Comparison of ENCODE assay signal across 8 cellular contexts in the genomic region with DNA sequence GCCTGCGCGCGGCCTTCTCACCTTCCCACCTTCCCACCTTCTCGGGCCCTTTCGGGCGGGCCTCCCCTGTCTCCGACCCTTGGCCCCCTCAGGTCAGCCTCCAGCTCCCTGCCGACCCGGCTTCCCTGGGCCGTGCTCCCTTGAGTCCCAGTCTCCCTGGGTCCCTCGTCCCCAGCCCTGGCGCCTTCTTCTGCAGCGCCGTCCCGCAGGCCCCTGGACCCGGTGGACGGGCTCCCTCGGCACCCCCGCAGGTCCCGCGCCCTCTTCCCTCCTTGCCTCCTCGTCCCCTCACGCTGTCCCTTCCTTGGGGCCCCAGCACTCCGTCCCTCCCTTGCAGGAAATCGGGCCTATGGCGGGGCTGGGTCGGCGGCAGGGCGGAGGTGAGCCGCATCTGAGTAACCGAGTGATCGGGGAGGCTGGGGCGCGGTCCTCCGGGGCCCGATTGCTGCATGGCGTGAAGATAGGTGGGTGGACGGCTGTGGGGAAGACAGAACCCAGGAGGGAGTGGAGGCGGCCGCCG. TPM values are rescaled to one million over a fixed set of nuclear protein-coding genes. Genes with fewer than 3 reads are reported as not detected.
DNase-seq lines count a peak whose midpoint lies in the region; ATAC-seq and TF ChIP-seq lines count a peak whose summit lies in the region.

No MANE protein-coding gene starts in this region.

- H2AFZ ChIP-seq in DND-41 (ENCODE audit: low read depth, low read length) = peak overlapping the region; percentile 77; the same call in 1 of the 2 replicates

- H3K79me2 ChIP-seq in DND-41 (ENCODE audit: insufficient read depth, low read length) = peaks cover 65% of the 10 kb centered on the region

- H3K4me3 ChIP-seq in DND-41 (ENCODE audit: low read depth in 1 of 2, low read length in 2 of 2) (peak overlapping the region; percentile 74 to 92), HFF-Myc (replicated peaks; ENCODE audit: low read depth, low read length) (peak overlapping the region; percentile 96), RWPE2 (ENCODE audit: severe bottlenecking) (peak overlapping the region; percentile 66)

- H3K36me3 ChIP-seq in DND-41 (ENCODE audit: insufficient read depth, low read length) (peaks cover 47% of the 10 kb centered on the region), RWPE2 (ENCODE audit: low read depth) (peaks cover 33% of the 10 kb centered on the region)

- peak overlapping the region; percentile 93 for H3K9ac ChIP-seq in DND-41 (ENCODE audit: low read depth, low read length)

- H3K4me1 ChIP-seq in DND-41 (ENCODE audit: insufficient read depth, low read length) = peaks cover 37% of the 10 kb centered on the region
- H3K4me1 ChIP-seq in RWPE2 (ENCODE audit: insufficient read depth, poor library complexity, severe bottlenecking) = peaks cover 27% of the 10 kb centered on the region

- H3K27ac Mint-ChIP-seq in brain = peak overlapping the region; percentile 63 to 89 (median 83)
- peak overlapping the region; percentile 98 for H3K27ac Mint-ChIP-seq in stimulated activated memory B cell treated with anti-CD40 and anti-IgM and Interleukin-4, amounts not matched to agents 10 μg/mL and 1 μg/mL and 100 μg/mL, for 72 hours

- no peak for TF ChIP-seq CTCF in DND-41 (IDR thresholded peaks at IDR 0.05; ENCODE audit: borderline replicate concordance, extremely low read depth, low read length, poor library complexity, severe bottlenecking)
- TF ChIP-seq CTCF in HFF-Myc (IDR thresholded peaks at IDR 0.05; ENCODE audit: low read depth, low read length, missing control alignments) = no peak
- no peak for TF ChIP-seq CTCF in RWPE2 (IDR thresholded peaks at IDR 0.05; ENCODE audit: poor library complexity, severe bottlenecking)
- no peak for TF ChIP-seq CTCF in brain (conservative IDR thresholded peaks at IDR 0.05)

- H3K9me3 ChIP-seq in DND-41 (ENCODE audit: insufficient read depth, low read length, severe bottlenecking) = no peaks in the 10 kb centered on the region
- no peaks in the 10 kb centered on the region for H3K9me3 ChIP-seq in RWPE2 (ENCODE audit: severe bottlenecking)

- peak overlapping the region; percentile 93 for H3K27ac ChIP-seq in DND-41 (ENCODE audit: low read length)
- peak overlapping the region; percentile 87 for H3K27ac ChIP-seq in RWPE2 (ENCODE audit: poor library complexity, severe bottlenecking)

- peaks cover 47% of the 10 kb centered on the region for H3K4me1 Mint-ChIP-seq in brain
- peaks cover 43% of the 10 kb centered on the region for H3K4me1 Mint-ChIP-seq in stimulated activated memory B cell treated with anti-CD40 and anti-IgM and Interleukin-4, amounts not matched to agents 10 μg/mL and 1 μg/mL and 100 μg/mL, for 72 hours

- DNase-seq in DND-41 (peak; percentile 40), HFF-Myc (ENCODE audit: extremely low read depth, low read depth) (no peak), RWPE2 (ENCODE audit: low spot score) (no peak), kidney tubule cell (ENCODE audit: low spot score) (peak; percentile 41), MV-4-11 (lab: John Stamatoyannopoulos, UW) (no peak), Kasumi-1 (lab: John Stamatoyannopoulos, UW) (no peak)

- H3K27me3 ChIP-seq in DND-41 (ENCODE audit: insufficient read depth, low read length, poor library complexity) (no peaks in the 10 kb centered on the region), RWPE2 (ENCODE audit: insufficient read depth, poor library complexity, severe bottlenecking) (no peaks in the 10 kb centered on the region)

- peak; percentile 16 for ATAC-seq in DND-41 (ENCODE audit: insufficient read depth, low read depth)
- ATAC-seq in RWPE2 (ENCODE audit: low read depth) = peak; percentile 28
- ATAC-seq in stimulated activated memory B cell treated with anti-CD40 and anti-IgM and Interleukin-4, amounts not matched to agents 10 μg/mL and 1 μg/mL and 100 μg/mL, for 72 hours = peak; percentile 29

- H3K27me3 Mint-ChIP-seq in brain = peaks cover 2% of the 10 kb centered on the region
- H3K27me3 Mint-ChIP-seq in stimulated activated memory B cell treated with anti-CD40 and anti-IgM and Interleukin-4, amounts not matched to agents 10 μg/mL and 1 μg/mL and 100 μg/mL, for 72 hours = no peaks in the 10 kb centered on the region

- peaks cover 48% of the 10 kb centered on the region for H4K20me1 ChIP-seq in DND-41 (ENCODE audit: insufficient read depth, low read length)

- H3K4me2 ChIP-seq in DND-41 (ENCODE audit: insufficient read depth, low read length) = peak overlapping the region; percentile 72

- H3K36me3 Mint-ChIP-seq in brain = peaks cover 12% of the 10 kb centered on the region
- peaks cover 32% of the 10 kb centered on the region for H3K36me3 Mint-ChIP-seq in stimulated activated memory B cell treated with anti-CD40 and anti-IgM and Interleukin-4, amounts not matched to agents 10 μg/mL and 1 μg/mL and 100 μg/mL, for 72 hours

- H3K9me3 Mint-ChIP-seq in brain = no peaks in the 10 kb centered on the region
- no peaks in the 10 kb centered on the region for H3K9me3 Mint-ChIP-seq in stimulated activated memory B cell treated with anti-CD40 and anti-IgM and Interleukin-4, amounts not matched to agents 10 μg/mL and 1 μg/mL and 100 μg/mL, for 72 hours

- H3K4me3 Mint-ChIP-seq in brain = peak overlapping the region; percentile 89 to 98 (median 95)
- H3K4me3 Mint-ChIP-seq in stimulated activated memory B cell treated with anti-CD40 and anti-IgM and Interleukin-4, amounts not matched to agents 10 μg/mL and 1 μg/mL and 100 μg/mL, for 72 hours = peak overlapping the region; percentile 94

RNA-seq across cellular contexts. Expression of a gene that starts 7.6 kb away (rescaled TPM):
- 69.8 TPM for polyA plus RNA-seq in brain (ENCODE audit: insufficient read depth, low read depth, low replicate concordance)

RNA-seq across cellular contexts. Expression of a gene that starts 7.8 kb away (rescaled TPM):
- 2,927 TPM for polyA plus RNA-seq in brain (ENCODE audit: insufficient read depth, low read depth, low replicate concordance)

RNA-seq across cellular contexts. Expression of a gene that starts 16.3 kb away (rescaled TPM):
- polyA plus RNA-seq in brain (ENCODE audit: insufficient read depth, low read depth, low replicate concordance) = not detected

Comparison
In these comparisons a context has a peak if more than half of its experiments do, and no peak if none do; other contexts are left out.
1. DNase-seq: peak in DND-41 (single experiment) and kidney tubule cell (single experiment); none in HFF-Myc (single experiment), RWPE2 (single experiment), MV-4-11 (single experiment) and Kasumi-1 (0 of 2).
2. Peak in every context shown above with its lines, with median percentiles within 50 percentile points of each other: ATAC-seq and H3K4me3 ChIP-seq.